In the genomic region with DNA sequence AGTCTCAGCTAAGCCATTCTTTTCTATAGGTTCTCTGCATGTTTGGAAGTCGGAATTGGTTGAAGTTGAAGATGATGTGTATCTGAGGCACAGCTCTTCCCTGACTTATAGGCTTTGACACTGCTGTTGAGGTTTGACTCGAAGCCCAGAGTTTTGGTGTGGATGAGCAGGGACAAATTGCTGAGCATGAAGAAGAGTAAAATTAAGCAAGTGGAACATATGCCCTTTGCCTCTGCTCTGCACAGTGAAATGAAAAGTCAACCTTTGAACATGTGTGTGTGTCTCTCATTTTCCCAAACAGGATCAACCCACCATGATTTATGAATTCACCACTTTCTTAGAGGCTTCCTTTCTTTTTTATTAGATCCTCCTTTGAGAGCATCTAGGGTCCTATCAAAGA, we compare ENCODE assay signal across 2 cellular contexts.
A peak's percentile ranks its signal among the peaks of the same experiment; 100 is the strongest.
TF ChIP-seq lines count a peak whose summit lies in the region.

No MANE protein-coding gene starts in this region.

TF ChIP-seq in liver, 16 proteins besides CTCF, POLR2A, EP300 and RAD21 (continued from another document):
- TF ChIP-seq JUND (IDR thresholded peaks at IDR 0.05) (no peak), EGR1 (IDR thresholded peaks at IDR 0.05; ENCODE audit: low read depth in 2 of 2) (no peak), TAF1 (conservative IDR thresholded peaks at IDR 0.05) (no peak), HNF4A (conservative IDR thresholded peaks at IDR 0.05) (peak; percentile 65 to 78), RXRA (IDR thresholded peaks at IDR 0.05) (peak in 1 of 2 donors; percentile 27), FOXA2 (IDR thresholded peaks at IDR 0.05) (no peak)
- TF ChIP-seq, protein P1, sequence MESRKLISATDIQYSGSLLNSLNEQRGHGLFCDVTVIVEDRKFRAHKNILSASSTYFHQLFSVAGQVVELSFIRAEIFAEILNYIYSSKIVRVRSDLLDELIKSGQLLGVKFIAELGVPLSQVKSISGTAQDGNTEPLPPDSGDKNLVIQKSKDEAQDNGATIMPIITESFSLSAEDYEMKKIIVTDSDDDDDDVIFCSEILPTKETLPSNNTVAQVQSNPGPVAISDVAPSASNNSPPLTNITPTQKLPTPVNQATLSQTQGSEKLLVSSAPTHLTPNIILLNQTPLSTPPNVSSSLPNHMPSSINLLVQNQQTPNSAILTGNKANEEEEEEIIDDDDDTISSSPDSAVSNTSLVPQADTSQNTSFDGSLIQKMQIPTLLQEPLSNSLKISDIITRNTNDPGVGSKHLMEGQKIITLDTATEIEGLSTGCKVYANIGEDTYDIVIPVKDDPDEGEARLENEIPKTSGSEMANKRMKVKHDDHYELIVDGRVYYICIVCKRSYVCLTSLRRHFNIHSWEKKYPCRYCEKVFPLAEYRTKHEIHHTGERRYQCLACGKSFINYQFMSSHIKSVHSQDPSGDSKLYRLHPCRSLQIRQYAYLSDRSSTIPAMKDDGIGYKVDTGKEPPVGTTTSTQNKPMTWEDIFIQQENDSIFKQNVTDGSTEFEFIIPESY (IDR thresholded peaks at IDR 0.05), result no peak
- TF ChIP-seq, protein P2, sequence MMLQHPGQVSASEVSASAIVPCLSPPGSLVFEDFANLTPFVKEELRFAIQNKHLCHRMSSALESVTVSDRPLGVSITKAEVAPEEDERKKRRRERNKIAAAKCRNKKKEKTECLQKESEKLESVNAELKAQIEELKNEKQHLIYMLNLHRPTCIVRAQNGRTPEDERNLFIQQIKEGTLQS (IDR thresholded peaks at IDR 0.05), result no peak
- TF ChIP-seq, protein P3, sequence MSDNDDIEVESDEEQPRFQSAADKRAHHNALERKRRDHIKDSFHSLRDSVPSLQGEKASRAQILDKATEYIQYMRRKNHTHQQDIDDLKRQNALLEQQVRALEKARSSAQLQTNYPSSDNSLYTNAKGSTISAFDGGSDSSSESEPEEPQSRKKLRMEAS (IDR thresholded peaks at IDR 0.05), result no peak
- TF ChIP-seq, protein P4, sequence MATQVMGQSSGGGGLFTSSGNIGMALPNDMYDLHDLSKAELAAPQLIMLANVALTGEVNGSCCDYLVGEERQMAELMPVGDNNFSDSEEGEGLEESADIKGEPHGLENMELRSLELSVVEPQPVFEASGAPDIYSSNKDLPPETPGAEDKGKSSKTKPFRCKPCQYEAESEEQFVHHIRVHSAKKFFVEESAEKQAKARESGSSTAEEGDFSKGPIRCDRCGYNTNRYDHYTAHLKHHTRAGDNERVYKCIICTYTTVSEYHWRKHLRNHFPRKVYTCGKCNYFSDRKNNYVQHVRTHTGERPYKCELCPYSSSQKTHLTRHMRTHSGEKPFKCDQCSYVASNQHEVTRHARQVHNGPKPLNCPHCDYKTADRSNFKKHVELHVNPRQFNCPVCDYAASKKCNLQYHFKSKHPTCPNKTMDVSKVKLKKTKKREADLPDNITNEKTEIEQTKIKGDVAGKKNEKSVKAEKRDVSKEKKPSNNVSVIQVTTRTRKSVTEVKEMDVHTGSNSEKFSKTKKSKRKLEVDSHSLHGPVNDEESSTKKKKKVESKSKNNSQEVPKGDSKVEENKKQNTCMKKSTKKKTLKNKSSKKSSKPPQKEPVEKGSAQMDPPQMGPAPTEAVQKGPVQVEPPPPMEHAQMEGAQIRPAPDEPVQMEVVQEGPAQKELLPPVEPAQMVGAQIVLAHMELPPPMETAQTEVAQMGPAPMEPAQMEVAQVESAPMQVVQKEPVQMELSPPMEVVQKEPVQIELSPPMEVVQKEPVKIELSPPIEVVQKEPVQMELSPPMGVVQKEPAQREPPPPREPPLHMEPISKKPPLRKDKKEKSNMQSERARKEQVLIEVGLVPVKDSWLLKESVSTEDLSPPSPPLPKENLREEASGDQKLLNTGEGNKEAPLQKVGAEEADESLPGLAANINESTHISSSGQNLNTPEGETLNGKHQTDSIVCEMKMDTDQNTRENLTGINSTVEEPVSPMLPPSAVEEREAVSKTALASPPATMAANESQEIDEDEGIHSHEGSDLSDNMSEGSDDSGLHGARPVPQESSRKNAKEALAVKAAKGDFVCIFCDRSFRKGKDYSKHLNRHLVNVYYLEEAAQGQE (IDR thresholded peaks at IDR 0.05), result no peak

TF ChIP-seq in HepG2, 621 proteins besides CTCF, POLR2A, EP300 and RAD21 (continued from another document):
- TF ChIP-seq, protein P5, sequence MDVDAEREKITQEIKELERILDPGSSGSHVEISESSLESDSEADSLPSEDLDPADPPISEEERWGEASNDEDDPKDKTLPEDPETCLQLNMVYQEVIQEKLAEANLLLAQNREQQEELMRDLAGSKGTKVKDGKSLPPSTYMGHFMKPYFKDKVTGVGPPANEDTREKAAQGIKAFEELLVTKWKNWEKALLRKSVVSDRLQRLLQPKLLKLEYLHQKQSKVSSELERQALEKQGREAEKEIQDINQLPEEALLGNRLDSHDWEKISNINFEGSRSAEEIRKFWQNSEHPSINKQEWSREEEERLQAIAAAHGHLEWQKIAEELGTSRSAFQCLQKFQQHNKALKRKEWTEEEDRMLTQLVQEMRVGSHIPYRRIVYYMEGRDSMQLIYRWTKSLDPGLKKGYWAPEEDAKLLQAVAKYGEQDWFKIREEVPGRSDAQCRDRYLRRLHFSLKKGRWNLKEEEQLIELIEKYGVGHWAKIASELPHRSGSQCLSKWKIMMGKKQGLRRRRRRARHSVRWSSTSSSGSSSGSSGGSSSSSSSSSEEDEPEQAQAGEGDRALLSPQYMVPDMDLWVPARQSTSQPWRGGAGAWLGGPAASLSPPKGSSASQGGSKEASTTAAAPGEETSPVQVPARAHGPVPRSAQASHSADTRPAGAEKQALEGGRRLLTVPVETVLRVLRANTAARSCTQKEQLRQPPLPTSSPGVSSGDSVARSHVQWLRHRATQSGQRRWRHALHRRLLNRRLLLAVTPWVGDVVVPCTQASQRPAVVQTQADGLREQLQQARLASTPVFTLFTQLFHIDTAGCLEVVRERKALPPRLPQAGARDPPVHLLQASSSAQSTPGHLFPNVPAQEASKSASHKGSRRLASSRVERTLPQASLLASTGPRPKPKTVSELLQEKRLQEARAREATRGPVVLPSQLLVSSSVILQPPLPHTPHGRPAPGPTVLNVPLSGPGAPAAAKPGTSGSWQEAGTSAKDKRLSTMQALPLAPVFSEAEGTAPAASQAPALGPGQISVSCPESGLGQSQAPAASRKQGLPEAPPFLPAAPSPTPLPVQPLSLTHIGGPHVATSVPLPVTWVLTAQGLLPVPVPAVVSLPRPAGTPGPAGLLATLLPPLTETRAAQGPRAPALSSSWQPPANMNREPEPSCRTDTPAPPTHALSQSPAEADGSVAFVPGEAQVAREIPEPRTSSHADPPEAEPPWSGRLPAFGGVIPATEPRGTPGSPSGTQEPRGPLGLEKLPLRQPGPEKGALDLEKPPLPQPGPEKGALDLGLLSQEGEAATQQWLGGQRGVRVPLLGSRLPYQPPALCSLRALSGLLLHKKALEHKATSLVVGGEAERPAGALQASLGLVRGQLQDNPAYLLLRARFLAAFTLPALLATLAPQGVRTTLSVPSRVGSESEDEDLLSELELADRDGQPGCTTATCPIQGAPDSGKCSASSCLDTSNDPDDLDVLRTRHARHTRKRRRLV (CRISPR knock-in tag; IDR thresholded peaks at IDR 0.05), result no peak
- TF ChIP-seq ZNF546 (CRISPR knock-in tag; conservative IDR thresholded peaks at IDR 0.05) (no peak), HOXA7 (CRISPR knock-in tag; IDR thresholded peaks at IDR 0.05) (no peak), ZNF839 (CRISPR knock-in tag; IDR thresholded peaks at IDR 0.05; ENCODE audit: borderline replicate concordance) (no peak), BRCA1 (CRISPR knock-in tag; IDR thresholded peaks at IDR 0.05) (no peak), HOXA3 (CRISPR knock-in tag; IDR thresholded peaks at IDR 0.05) (no peak), TCF7L2 (IDR thresholded peaks at IDR 0.05; ENCODE audit: low read depth, low read length) (no peak), TEAD3 (CRISPR knock-in tag; optimal IDR thresholded peaks at IDR 0.05; ENCODE audit: borderline replicate concordance) (no peak), ZNF484 (CRISPR knock-in tag; IDR thresholded peaks at IDR 0.05; ENCODE audit: borderline replicate concordance, low read depth) (no peak)
- TF ChIP-seq, protein P6, sequence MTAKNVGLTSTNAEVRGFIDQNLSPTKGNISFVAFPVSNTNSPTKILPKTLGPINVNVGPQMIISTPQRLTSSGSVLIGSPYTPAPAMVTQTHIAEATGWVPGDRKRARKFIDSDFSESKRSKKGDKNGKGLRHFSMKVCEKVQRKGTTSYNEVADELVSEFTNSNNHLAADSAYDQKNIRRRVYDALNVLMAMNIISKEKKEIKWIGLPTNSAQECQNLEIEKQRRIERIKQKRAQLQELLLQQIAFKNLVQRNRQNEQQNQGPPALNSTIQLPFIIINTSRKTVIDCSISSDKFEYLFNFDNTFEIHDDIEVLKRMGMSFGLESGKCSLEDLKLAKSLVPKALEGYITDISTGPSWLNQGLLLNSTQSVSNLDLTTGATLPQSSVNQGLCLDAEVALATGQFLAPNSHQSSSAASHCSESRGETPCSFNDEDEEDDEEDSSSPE (CRISPR knock-in tag; IDR thresholded peaks at IDR 0.05), result no peak
- TF ChIP-seq, protein P7, sequence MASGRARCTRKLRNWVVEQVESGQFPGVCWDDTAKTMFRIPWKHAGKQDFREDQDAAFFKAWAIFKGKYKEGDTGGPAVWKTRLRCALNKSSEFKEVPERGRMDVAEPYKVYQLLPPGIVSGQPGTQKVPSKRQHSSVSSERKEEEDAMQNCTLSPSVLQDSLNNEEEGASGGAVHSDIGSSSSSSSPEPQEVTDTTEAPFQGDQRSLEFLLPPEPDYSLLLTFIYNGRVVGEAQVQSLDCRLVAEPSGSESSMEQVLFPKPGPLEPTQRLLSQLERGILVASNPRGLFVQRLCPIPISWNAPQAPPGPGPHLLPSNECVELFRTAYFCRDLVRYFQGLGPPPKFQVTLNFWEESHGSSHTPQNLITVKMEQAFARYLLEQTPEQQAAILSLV (CRISPR knock-in tag; IDR thresholded peaks at IDR 0.05; ENCODE audit: borderline replicate concordance), result no peak
